ENCODE assay signal across 2 cellular contexts in the genomic region with DNA sequence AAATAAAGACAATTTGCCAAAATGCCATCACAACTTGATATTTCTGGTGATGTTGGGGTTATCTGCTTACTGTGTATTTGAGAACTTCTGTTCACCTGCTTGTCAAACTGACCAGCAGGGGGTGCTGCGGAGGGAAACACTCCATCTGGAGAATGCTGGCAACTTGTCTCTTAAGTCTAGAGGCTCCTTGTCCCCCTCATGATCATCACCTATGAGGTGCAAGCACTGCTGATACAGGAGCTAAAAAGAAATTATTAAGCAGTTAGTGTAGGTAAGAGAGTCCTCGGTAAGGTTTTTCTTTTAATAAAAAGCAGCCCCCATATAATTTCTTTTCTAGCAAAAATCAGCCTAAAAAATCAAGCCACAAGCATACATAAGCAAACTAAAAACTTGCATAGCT.
TF ChIP-seq lines count a peak whose summit lies in the region.

No MANE protein-coding gene starts in this region.

TF ChIP-seq in endothelial cell of umbilical vein, 7 proteins besides CTCF, POLR2A, EP300 and RAD21:
- TF ChIP-seq MAX (IDR thresholded peaks at IDR 0.05; ENCODE audit: insufficient read depth, insufficient read length) = no peak

TF ChIP-seq in neural cell, 6 proteins besides CTCF, POLR2A, EP300 and RAD21:
- TF ChIP-seq SMC3 (conservative IDR thresholded peaks at IDR 0.05; ENCODE audit: poor library complexity) = no peak
- TF ChIP-seq, protein P1, sequence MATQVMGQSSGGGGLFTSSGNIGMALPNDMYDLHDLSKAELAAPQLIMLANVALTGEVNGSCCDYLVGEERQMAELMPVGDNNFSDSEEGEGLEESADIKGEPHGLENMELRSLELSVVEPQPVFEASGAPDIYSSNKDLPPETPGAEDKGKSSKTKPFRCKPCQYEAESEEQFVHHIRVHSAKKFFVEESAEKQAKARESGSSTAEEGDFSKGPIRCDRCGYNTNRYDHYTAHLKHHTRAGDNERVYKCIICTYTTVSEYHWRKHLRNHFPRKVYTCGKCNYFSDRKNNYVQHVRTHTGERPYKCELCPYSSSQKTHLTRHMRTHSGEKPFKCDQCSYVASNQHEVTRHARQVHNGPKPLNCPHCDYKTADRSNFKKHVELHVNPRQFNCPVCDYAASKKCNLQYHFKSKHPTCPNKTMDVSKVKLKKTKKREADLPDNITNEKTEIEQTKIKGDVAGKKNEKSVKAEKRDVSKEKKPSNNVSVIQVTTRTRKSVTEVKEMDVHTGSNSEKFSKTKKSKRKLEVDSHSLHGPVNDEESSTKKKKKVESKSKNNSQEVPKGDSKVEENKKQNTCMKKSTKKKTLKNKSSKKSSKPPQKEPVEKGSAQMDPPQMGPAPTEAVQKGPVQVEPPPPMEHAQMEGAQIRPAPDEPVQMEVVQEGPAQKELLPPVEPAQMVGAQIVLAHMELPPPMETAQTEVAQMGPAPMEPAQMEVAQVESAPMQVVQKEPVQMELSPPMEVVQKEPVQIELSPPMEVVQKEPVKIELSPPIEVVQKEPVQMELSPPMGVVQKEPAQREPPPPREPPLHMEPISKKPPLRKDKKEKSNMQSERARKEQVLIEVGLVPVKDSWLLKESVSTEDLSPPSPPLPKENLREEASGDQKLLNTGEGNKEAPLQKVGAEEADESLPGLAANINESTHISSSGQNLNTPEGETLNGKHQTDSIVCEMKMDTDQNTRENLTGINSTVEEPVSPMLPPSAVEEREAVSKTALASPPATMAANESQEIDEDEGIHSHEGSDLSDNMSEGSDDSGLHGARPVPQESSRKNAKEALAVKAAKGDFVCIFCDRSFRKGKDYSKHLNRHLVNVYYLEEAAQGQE (IDR thresholded peaks at IDR 0.05; ENCODE audit: borderline replicate concordance) = no peak
- no peak for TF ChIP-seq MXI1 (conservative IDR thresholded peaks at IDR 0.05; ENCODE audit: poor library complexity, severe bottlenecking)
- TF ChIP-seq TAF1 (IDR thresholded peaks at IDR 0.05; ENCODE audit: low read depth) = no peak
- TF ChIP-seq POLR2AphosphoS5 (IDR thresholded peaks at IDR 0.05) = no peak
- no peak for TF ChIP-seq EZH2 (IDR thresholded peaks at IDR 0.05; ENCODE audit: borderline replicate concordance, insufficient read depth, low read length, poor library complexity, severe bottlenecking)
